In the genomic region with DNA sequence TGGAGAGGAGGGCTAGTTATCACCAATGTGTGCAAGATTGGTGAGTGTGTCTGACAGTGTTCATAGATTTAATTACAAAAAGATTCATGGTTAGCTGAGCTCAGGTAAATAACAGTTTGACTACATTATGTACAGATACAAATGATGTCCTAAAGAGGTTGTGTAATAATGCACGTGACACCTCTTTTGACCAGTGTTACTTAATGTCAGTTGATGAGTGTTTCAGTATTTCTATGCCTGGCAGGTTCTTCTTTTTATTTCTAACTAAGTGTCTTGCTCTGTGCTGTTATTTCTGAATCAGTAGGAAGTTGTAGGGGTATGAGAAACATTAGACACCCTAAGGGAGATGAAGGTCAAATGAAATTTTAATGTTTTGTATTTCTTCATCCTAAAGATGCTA, we compare ENCODE assay signal across 30 cellular contexts. TPM values are rescaled to one million over a fixed set of nuclear protein-coding genes. Genes with fewer than 3 reads are reported as not detected.
DNase-seq lines count a peak whose midpoint lies in the region; ATAC-seq and TF ChIP-seq lines count a peak whose summit lies in the region.
"Had no signal": no experiment of that assay in that cellular context is flagged by ENCODE, and none has a peak within 500 bp of the region (broad histone marks: within the 10 kb centered on the region; RNA-seq: fewer than 3 reads in every experiment).

No MANE protein-coding gene starts in this region.

- peaks cover 50 to 71% (median 58%) of the 10 kb centered on the region in 5 donors for H3K27me3 Mint-ChIP-seq in naive thymus-derived CD4-positive, alpha-beta T cell

- H3K4me1 ChIP-seq in naive thymus-derived CD4-positive, alpha-beta T cell (ENCODE audit: control insufficient read depth in 2 of 2, insufficient read depth in 2 of 2, low read length in 2 of 2): peaks cover 0 to 2% of the 10 kb centered on the region in 2 donors
- H3K4me1 ChIP-seq: BE2C had no signal

- intact Hi-C loops in naive thymus-derived CD4-positive, alpha-beta T cell (cut with micrococcal nuclease): no loop called here

- H3K27me3 ChIP-seq in HL-60 (ENCODE audit: insufficient read depth, poor library complexity, severe bottlenecking): peaks cover 3% of the 10 kb centered on the region
- H3K27me3 ChIP-seq in naive thymus-derived CD4-positive, alpha-beta T cell (ENCODE audit: control insufficient read depth in 2 of 2, insufficient read depth in 2 of 2, low read length in 2 of 2): peaks cover 4 to 34% of the 10 kb centered on the region in 2 donors
- H3K27me3 ChIP-seq: SJSA1 had no signal

- peak overlapping the region; percentile 71 for H3K27ac ChIP-seq in HL-60 (replicated peaks)
- no peak overlapping the region for H3K27ac ChIP-seq in naive thymus-derived CD4-positive, alpha-beta T cell (ENCODE audit: low read depth, low read length)
- H3K27ac ChIP-seq: cardiac muscle cell, epithelial cell of prostate, left ventricle myocardium inferior, SJSA1, tibial nerve had no signal

- no peaks in the 10 kb centered on the region for H3K36me3 ChIP-seq in naive thymus-derived CD4-positive, alpha-beta T cell (ENCODE audit: control insufficient read depth in 2 of 3, insufficient read depth in 3 of 3, low read length in 3 of 3)
- H3K36me3 ChIP-seq: BE2C, cardiac muscle cell, left ventricle myocardium inferior, SJSA1, tibial nerve had no signal

- CTCF ChIA-PET in naive thymus-derived CD4-positive, alpha-beta T cell (lab: Charles Lee): interaction anchor here (0.6 kb wide), 1 partner anchor 459 kb away, joined by 3 read pairs; no protein-coding TSS in a partner anchor

- H3K36me3 Mint-ChIP-seq in naive thymus-derived CD4-positive, alpha-beta T cell: peaks cover 0 to 9% (median 0%) of the 10 kb centered on the region in 5 donors
- H3K36me3 Mint-ChIP-seq: activated CD8-positive, alpha-beta memory T cell treated with anti-CD3 and anti-CD28 coated beads, Interleukin-2, amount 10 ng/mL, durations not matched to agents 7 days and 5 days; activated naive CD8-positive, alpha-beta T cell treated with anti-CD3 and anti-CD28 coated beads, Interleukin-2, amount 10 ng/mL, durations not matched to agents 7 days and 5 days; T-cell had no signal

- H3K9me3 ChIP-seq in naive thymus-derived CD4-positive, alpha-beta T cell (ENCODE audit: control insufficient read depth in 2 of 3, low read length in 3 of 3): no peaks in the 10 kb centered on the region
- H3K9me3 ChIP-seq: BE2C, SJSA1, tibial nerve had no signal

- no peak overlapping the region for H3K27ac Mint-ChIP-seq in naive thymus-derived CD4-positive, alpha-beta T cell
- H3K27ac Mint-ChIP-seq: activated CD8-positive, alpha-beta memory T cell treated with anti-CD3 and anti-CD28 coated beads, Interleukin-2, amount 10 ng/mL, durations not matched to agents 7 days and 5 days; activated naive CD8-positive, alpha-beta T cell treated with anti-CD3 and anti-CD28 coated beads, Interleukin-2, amount 10 ng/mL, durations not matched to agents 7 days and 5 days; progenitor cell of endocrine pancreas; T-cell had no signal

- POLR2A ChIA-PET in naive thymus-derived CD4-positive, alpha-beta T cell (lab: Charles Lee): no interaction called here

- no peak for TF ChIP-seq CTCF in HL-60 (IDR thresholded peaks at IDR 0.05; ENCODE audit: insufficient read depth, low read length)

- peak; percentile 78 for ATAC-seq in naive thymus-derived CD4-positive, alpha-beta T cell
- ATAC-seq: activated CD4-positive, CD25-positive, alpha-beta regulatory T cell treated with anti-CD3 and anti-CD28 coated beads, Interleukin-2, amount 50 U/mL, for 24 hours; activated CD8-positive, alpha-beta memory T cell treated with anti-CD3 and anti-CD28 coated beads, Interleukin-2, amount 10 ng/mL, durations not matched to agents 7 days and 5 days; activated T-cell treated with anti-CD3 and anti-CD28 coated beads, Interleukin-2, amount 50 U/mL, for 4 hours; sciatic nerve; T-cell had no signal

- H3K4me1 Mint-ChIP-seq in naive thymus-derived CD4-positive, alpha-beta T cell: peaks cover 3 to 15% (median 4%) of the 10 kb centered on the region in 7 donors

- DNase-seq in HL-60 (ENCODE audit: low read depth in 1 of 2, low spot score in 1 of 2) (peak; percentile 53 to 68), NCI-H526 (lab: John Stamatoyannopoulos, UW) (peak; percentile 79 to 80), SKM-1 (lab: John Stamatoyannopoulos, UW; ENCODE audit: unreplicated experiment) (peak; percentile 79), NCI-H748 (lab: John Stamatoyannopoulos, UW; ENCODE audit: unreplicated experiment) (no peak), NCI-H1436 (lab: John Stamatoyannopoulos, UW) (no peak)
- DNase-seq in naive thymus-derived CD4-positive, alpha-beta T cell: no peak
- DNase-seq in activated naive CD4-positive, alpha-beta T cell treated with anti-CD3 and anti-CD28 coated beads, Interleukin-2, amount 50 U/mL, for 16 hours: no peak
- no peak for DNase-seq in stimulated activated CD8-positive, alpha-beta memory T cell treated with anti-CD3 and anti-CD28 coated beads, Interleukin-4, amount 100 ng/mL, for 48 hours
- DNase-seq: activated CD4-positive, alpha-beta T cell treated with anti-CD3 and anti-CD28 coated beads, Interleukin-2, amount 50 U/mL, for 4 hours; activated CD8-positive, alpha-beta memory T cell treated with anti-CD3 and anti-CD28 coated beads, Interleukin-2, amount 10 ng/mL, durations not matched to agents 7 days and 5 days; activated gamma-delta T cell; activated naive CD8-positive, alpha-beta T cell treated with anti-CD3 and anti-CD28 coated beads, Interleukin-2, amount 10 ng/mL, durations not matched to agents 7 days and 5 days; activated T-cell treated with anti-CD3 and anti-CD28 coated beads, Interleukin-2, amount 50 U/mL, for 4 hours; BE2C; DMS 273 treated with DMSO at 0.1 percent for 48 hours; effector CD4-positive, alpha-beta T cell; KG1; left ventricle myocardium inferior; MM.1S; NCI-H2171; stimulated activated CD4-positive, alpha-beta T cell treated with anti-CD3 and anti-CD28 coated beads, Interleukin-12 subunit alpha, Interleukin-12 subunit beta, amount 100 ng/mL, for 4 hours; stimulated activated CD4-positive, alpha-beta T cell treated with anti-CD3 and anti-CD28 coated beads, Interleukin-2, amount 100 ng/mL, for 48 hours; T-cell had no signal

- peaks cover 0 to 5% (median 0%) of the 10 kb centered on the region in 11 donors for H3K9me3 Mint-ChIP-seq in naive thymus-derived CD4-positive, alpha-beta T cell
- H3K9me3 Mint-ChIP-seq: activated T-cell treated with anti-CD3 and anti-CD28 coated beads, Interleukin-2, amount 50 U/mL, for 4 hours had no signal

- no peak overlapping the region for H3K4me3 Mint-ChIP-seq in naive thymus-derived CD4-positive, alpha-beta T cell
- H3K4me3 Mint-ChIP-seq: activated CD8-positive, alpha-beta memory T cell treated with anti-CD3 and anti-CD28 coated beads, Interleukin-2, amount 10 ng/mL, durations not matched to agents 7 days and 5 days; activated naive CD8-positive, alpha-beta T cell treated with anti-CD3 and anti-CD28 coated beads, Interleukin-2, amount 10 ng/mL, durations not matched to agents 7 days and 5 days; activated T-cell treated with anti-CD3 and anti-CD28 coated beads, Interleukin-2, amount 50 U/mL, for 4 hours; T-cell had no signal

- H3K4me3 ChIP-seq in HL-60 (replicated peaks; ENCODE audit: insufficient read depth, low read length): no peak overlapping the region
- H3K4me3 ChIP-seq in naive thymus-derived CD4-positive, alpha-beta T cell (ENCODE audit: low read length): no peak overlapping the region
- H3K4me3 ChIP-seq: cardiac muscle cell, left ventricle myocardium inferior, SJSA1, tibial nerve had no signal

RNA-seq across cellular contexts. Expression of a gene that starts 7.9 kb away (rescaled TPM):
- total RNA-seq in naive thymus-derived CD4-positive, alpha-beta T cell: not detected
- not detected for polyA plus RNA-seq in naive thymus-derived CD4-positive, alpha-beta T cell
- total RNA-seq: activated CD8-positive, alpha-beta memory T cell treated with anti-CD3 and anti-CD28 coated beads, Interleukin-2, amount 10 ng/mL, durations not matched to agents 7 days and 5 days; activated naive CD8-positive, alpha-beta T cell treated with anti-CD3 and anti-CD28 coated beads, Interleukin-2, amount 10 ng/mL, durations not matched to agents 7 days and 5 days; cardiac muscle cell; progenitor cell of endocrine pancreas had no signal
- polyA plus RNA-seq: cardiac muscle cell had no signal

Comparison
In these comparisons a context has a peak if more than half of its experiments do, and no peak if none do; other contexts are left out.
1. DNase-seq: peak in HL-60 (2 of 2), NCI-H526 (2 of 2) and SKM-1 (single experiment); none in naive thymus-derived CD4-positive, alpha-beta T cell (0 of 9), NCI-H748 (single experiment), activated naive CD4-positive, alpha-beta T cell treated with anti-CD3 and anti-CD28 coated beads, Interleukin-2, amount 50 U/mL, for 16 hours (single experiment), stimulated activated CD8-positive, alpha-beta memory T cell treated with anti-CD3 and anti-CD28 coated beads, Interleukin-4, amount 100 ng/mL, for 48 hours (single experiment) and NCI-H1436 (single experiment).